ENCODE assay signal across 1 cellular context in the genomic region with DNA sequence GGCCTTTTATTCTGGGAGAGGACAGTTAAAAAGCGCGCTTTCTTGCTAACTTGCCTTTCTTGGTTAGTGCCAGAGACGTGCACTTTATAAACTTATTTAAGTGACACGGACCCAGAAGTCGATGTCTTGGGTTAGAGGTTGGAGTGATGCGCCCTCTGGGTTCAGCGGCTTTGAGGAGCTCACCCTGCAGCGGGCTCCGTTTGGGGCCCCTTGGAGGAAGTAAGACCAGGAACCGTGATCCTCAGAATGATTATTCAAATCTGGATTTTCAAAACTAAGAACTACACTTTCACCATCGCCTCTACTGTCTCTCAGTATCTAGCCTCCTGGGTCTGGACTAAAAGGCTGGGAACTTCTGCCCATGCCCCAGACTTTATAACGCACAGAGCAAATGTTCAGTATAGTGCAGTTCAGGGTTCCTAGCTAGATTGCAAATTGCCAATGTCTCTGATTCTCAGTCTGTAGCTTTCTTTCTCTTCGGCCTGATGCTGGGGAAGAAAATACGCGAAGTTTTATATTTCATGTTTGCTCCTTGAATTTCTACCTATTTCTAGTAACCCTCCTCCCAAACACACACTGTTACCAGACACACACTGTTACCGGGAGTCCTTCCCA.
TF ChIP-seq lines count a peak whose summit lies in the region.

No MANE protein-coding gene starts in this region.

TF ChIP-seq in SK-N-SH treated with all-trans-retinoic acid at 6 μM for 48 hours, 23 proteins besides CTCF, POLR2A, EP300 and RAD21 (continued from another document):
- TF ChIP-seq ARNTL (CRISPR knock-in tag; IDR thresholded peaks at IDR 0.05; ENCODE audit: borderline replicate concordance, low read depth) = no peak
